In genomic region chr16:85615014-85615851, GRCh38 we compare ENCODE assay signal across 8 cellular contexts. TPM values are rescaled to one million over a fixed set of nuclear protein-coding genes. Genes with fewer than 3 reads are reported as not detected.
DNase-seq lines count a peak whose midpoint lies in the region; ATAC-seq, FAIRE-seq and TF ChIP-seq lines count a peak whose summit lies in the region.

No MANE protein-coding gene starts in this region.

- H3K27me3 ChIP-seq in PC-3 (ENCODE audit: low read length): no peaks in the 10 kb centered on the region

- H3K36me3 Mint-ChIP-seq in activated naive CD8-positive, alpha-beta T cell treated with anti-CD3 and anti-CD28 coated beads, Interleukin-2, amount 50 U/mL, for 24 hours (ENCODE audit: low read depth): no peaks in the 10 kb centered on the region

- H3K9me3 Mint-ChIP-seq in activated naive CD8-positive, alpha-beta T cell treated with anti-CD3 and anti-CD28 coated beads, Interleukin-2, amount 50 U/mL, for 24 hours: no peaks in the 10 kb centered on the region

- H3K27ac ChIP-seq in PC-3 (ENCODE audit: low read length): peak overlapping the region; percentile 32

- FAIRE-seq in GM12891 (lab: Jason Lieb, UNC): peak; percentile 87

- peaks cover 36% of the 10 kb centered on the region for H4K20me1 ChIP-seq in PC-3 (ENCODE audit: low read length)

- in situ Hi-C loops in GM13976 (cut with MboI; ENCODE audit: low sequenced_read_pairs, unreplicated experiment): no loop called here

- H3K27me3 Mint-ChIP-seq in activated naive CD8-positive, alpha-beta T cell treated with anti-CD3 and anti-CD28 coated beads, Interleukin-2, amount 50 U/mL, for 24 hours: no peaks in the 10 kb centered on the region

- H3K9me2 ChIP-seq in PC-3 (replicated peaks; ENCODE audit: low read length): no peaks in the 10 kb centered on the region

- peak overlapping the region; percentile 91 for H3K4me2 ChIP-seq in PC-3 (ENCODE audit: low read length)

- H3K4me1 ChIP-seq in PC-3 (ENCODE audit: insufficient read depth, low read length): peaks cover 36% of the 10 kb centered on the region

- no peak overlapping the region for H2AFZ ChIP-seq in PC-3 (ENCODE audit: low read length)

- TF ChIP-seq CTCF in PC-3 (conservative IDR thresholded peaks at IDR 0.05; ENCODE audit: low read depth, low read length): no peak
- TF ChIP-seq CTCF in GM13976 (IDR thresholded peaks at IDR 0.05; ENCODE audit: borderline replicate concordance, control extremely low read depth, extremely low read depth, insufficient read depth, missing control alignments): no peak

- H3K27ac Mint-ChIP-seq in activated naive CD8-positive, alpha-beta T cell treated with anti-CD3 and anti-CD28 coated beads, Interleukin-2, amount 50 U/mL, for 24 hours: peak overlapping the region; percentile 27

- peak overlapping the region; percentile 30 for H3K9ac ChIP-seq in PC-3 (ENCODE audit: low read length)

- DNase-seq in GM12891 (ENCODE audit: insufficient read length, low spot score): no peak
- DNase-seq in PC-3: peak; percentile 91
- peak; percentile 75 for DNase-seq in activated naive CD8-positive, alpha-beta T cell treated with anti-CD3 and anti-CD28 coated beads, Interleukin-2, amount 50 U/mL, for 24 hours
- peak; percentile 77 for DNase-seq in left kidney (ENCODE audit: low read depth, low spot score)
- DNase-seq in stimulated activated CD8-positive, alpha-beta memory T cell treated with anti-CD3 and anti-CD28 coated beads, Interleukin-2, amount 100 ng/mL, for 1 hour (ENCODE audit: low read depth in 2 of 2): peak; percentile 37 to 45
- no peak for DNase-seq in GM13976 (ENCODE audit: low spot score)

- POLR2A ChIA-PET in PC-3 (lab: Charles Lee; ENCODE audit: unreplicated experiment): interaction anchor here (0.5 kb wide), 1 partner anchor 148 kb away, joined by 6 read pairs; no protein-coding TSS in a partner anchor

- H3K4me3 Mint-ChIP-seq in activated naive CD8-positive, alpha-beta T cell treated with anti-CD3 and anti-CD28 coated beads, Interleukin-2, amount 50 U/mL, for 24 hours: peak overlapping the region; percentile 58

- H3K4me3 ChIP-seq in PC-3 (ENCODE audit: low read length): peak overlapping the region; percentile 87

- ATAC-seq in PC-3 (peak; percentile 42), GM21737 (IDR thresholded peaks at IDR 0.05; ENCODE audit: unreplicated experiment) (no peak), HG03095 (IDR thresholded peaks at IDR 0.05; ENCODE audit: unreplicated experiment) (no peak)
- ATAC-seq in activated naive CD8-positive, alpha-beta T cell treated with anti-CD3 and anti-CD28 coated beads, Interleukin-2, amount 50 U/mL, for 24 hours: peak; percentile 58

- TF ChIP-seq POLR2A in GM12891 (IDR thresholded peaks at IDR 0.05; ENCODE audit: low read depth, low read length): no peak

- peaks cover 5% of the 10 kb centered on the region for H3F3A ChIP-seq in PC-3 (ENCODE audit: low read length, unreplicated experiment)

- peaks cover 49% of the 10 kb centered on the region for H3K4me1 Mint-ChIP-seq in activated naive CD8-positive, alpha-beta T cell treated with anti-CD3 and anti-CD28 coated beads, Interleukin-2, amount 50 U/mL, for 24 hours

- no TSS peak for BruUV-seq in PC-3 (replicated peaks; lab: Mats Ljungman, UMichigan)

- intact Hi-C loops in PC-3 (cut with micrococcal nuclease): loop anchor here (10.0 kb wide), 1 partner anchor 220 kb away; no protein-coding TSS in a partner anchor

- H3K79me2 ChIP-seq in PC-3 (ENCODE audit: low read length): peaks cover 66% of the 10 kb centered on the region

- H3K9me3 ChIP-seq in PC-3 (ENCODE audit: low read length): no peaks in the 10 kb centered on the region

- peaks cover 3% of the 10 kb centered on the region; the same call in 1 of the 2 replicates for H3K36me3 ChIP-seq in PC-3 (ENCODE audit: low read depth, low read length)

- CTCF ChIA-PET in PC-3 (lab: Charles Lee): interaction anchor here (1.4 kb wide), 1 partner anchor 199 kb away, joined by 3 read pairs; no protein-coding TSS in a partner anchor

TF ChIP-seq in GM12891, 5 proteins besides CTCF, POLR2A, EP300 and RAD21:
- no peak for TF ChIP-seq POU2F2 (IDR thresholded peaks at IDR 0.05; ENCODE audit: low read depth, low read length)

RNA-seq across cellular contexts. Expression of gene GSE1, which starts 2.1 kb away (rescaled TPM):
- 18.7 TPM for polyA plus RNA-seq in GM12891 (2012; ENCODE audit: low read depth, missing spikeins)
- total RNA-seq in PC-3 (2014; rRNA removed): 38.4 and 60.8 TPM in 2 replicates

Comparison
In these comparisons a context has a peak if more than half of its experiments do, and no peak if none do; other contexts are left out.
1. DNase-seq: peak in PC-3 (single experiment), activated naive CD8-positive, alpha-beta T cell treated with anti-CD3 and anti-CD28 coated beads, Interleukin-2, amount 50 U/mL, for 24 hours (single experiment), left kidney (single experiment) and stimulated activated CD8-positive, alpha-beta memory T cell treated with anti-CD3 and anti-CD28 coated beads, Interleukin-2, amount 100 ng/mL, for 1 hour (2 of 2); none in GM12891 (single experiment) and GM13976 (single experiment).
2. ATAC-seq: peak in PC-3 (single experiment) and activated naive CD8-positive, alpha-beta T cell treated with anti-CD3 and anti-CD28 coated beads, Interleukin-2, amount 50 U/mL, for 24 hours (single experiment); none in GM21737 (single experiment) and HG03095 (single experiment).